8 cellular contexts compared by ENCODE assay signal in genomic region chr11:44728085-44728410, GRCh38. TPM values are rescaled to one million over a fixed set of nuclear protein-coding genes. Genes with fewer than 3 reads are reported as not detected.
DNase-seq lines count a peak whose midpoint lies in the region; ATAC-seq and TF ChIP-seq lines count a peak whose summit lies in the region.

No MANE protein-coding gene starts in this region.

- DNase-seq in heart right ventricle, result no peak
- DNase-seq in Right ventricle myocardium superior, result no peak
- DNase-seq in astrocyte of the cerebellum (ENCODE audit: low read depth), result no peak
- no peak for DNase-seq in upper lobe of right lung
- DNase-seq in stimulated activated CD4-positive, alpha-beta T cell treated with anti-CD3 and anti-CD28 coated beads, Interleukin-4, amount 100 ng/mL, for 1 hour, result no peak
- no peak for DNase-seq in dermis blood vessel endothelial cell
- no peak for DNase-seq in NCI-H524 treated with DMSO at 0.1 percent for 48 hours (lab: John Stamatoyannopoulos, UW)

- H3K4me1 ChIP-seq in heart right ventricle, result peaks cover 13 to 72% (median 63%) of the 10 kb centered on the region in 9 donors
- peaks cover 12% of the 10 kb centered on the region for H3K4me1 ChIP-seq in mononuclear cell (ENCODE audit: insufficient read depth, low read length)
- peaks cover 24% of the 10 kb centered on the region for H3K4me1 ChIP-seq in upper lobe of right lung

- H3K27ac ChIP-seq in heart right ventricle (peak overlapping the region in 9 of 10 donors; percentile 84 to 95 (median 93)), upper lobe of right lung (no peak overlapping the region)

- no peak for ATAC-seq in heart right ventricle
- ATAC-seq in Right ventricle myocardium superior (ENCODE audit: poor library complexity), result no peak
- no peak for ATAC-seq in upper lobe of right lung

- in situ Hi-C loops in astrocyte of the cerebellum (cut with HindIII; ENCODE audit: low sequenced_read_pairs), result loop anchor here (5.0 kb wide), 1 partner anchor 164 kb away; no protein-coding TSS in a partner anchor

- 2 to 3% methylated on average over 14 of the region's 14 CpGs for WGBS in heart right ventricle, 2 donors

- intact Hi-C loops in heart right ventricle (cut with DNase I), result loop anchor here (1.0 to 10.0 kb wide), 22 partner anchors 34 to 379 kb away; partner anchors contain the start of gene CD82 (in 1 of the 10)
- intact Hi-C loops in Right ventricle myocardium superior (cut with DNase I), result loop anchor here (5.0 kb wide), 4 partner anchors 49 to 184 kb away; no protein-coding TSS in a partner anchor
- intact Hi-C loops in upper lobe of right lung (cut with DNase I), result loop anchor here (5.0 kb wide), 1 partner anchor 164 kb away; no protein-coding TSS in a partner anchor

- H3K36me3 ChIP-seq in heart right ventricle (no peaks in the 10 kb centered on the region), upper lobe of right lung (no peaks in the 10 kb centered on the region)

- no peaks in the 10 kb centered on the region for H3K9me3 ChIP-seq in heart right ventricle
- no peaks in the 10 kb centered on the region for H3K9me3 ChIP-seq in mononuclear cell (ENCODE audit: low read depth, low read length)
- no peaks in the 10 kb centered on the region for H3K9me3 ChIP-seq in upper lobe of right lung

- peak overlapping the region; percentile 39 to 98 (median 84) for H3K4me3 ChIP-seq in heart right ventricle
- peak overlapping the region; percentile 40 for H3K4me3 ChIP-seq in astrocyte of the cerebellum (ENCODE audit: low read depth, low read length)
- H3K4me3 ChIP-seq in mononuclear cell (ENCODE audit: low read length), result peak overlapping the region; percentile 45
- H3K4me3 ChIP-seq in upper lobe of right lung, result peak overlapping the region; percentile 54

- TF ChIP-seq CTCF in heart right ventricle (IDR thresholded peaks at IDR 0.05), result peak in 2 of 9 donors; percentile 6 to 41
- TF ChIP-seq CTCF in astrocyte of the cerebellum (IDR thresholded peaks at IDR 0.05; ENCODE audit: low read depth, low read length, missing control alignments), result no peak
- TF ChIP-seq CTCF in upper lobe of right lung (IDR thresholded peaks at IDR 0.05), result peak; percentile 3

- H3K27me3 ChIP-seq in heart right ventricle (peaks cover 0 to 35% (median 0%) of the 10 kb centered on the region in 7 donors), mononuclear cell (ENCODE audit: insufficient read depth, low read length) (peaks cover 19% of the 10 kb centered on the region), upper lobe of right lung (peaks cover 10% of the 10 kb centered on the region)

RNA-seq across cellular contexts. Expression of gene TSPAN18, which starts 1.3 kb away (rescaled TPM):
- total RNA-seq in heart right ventricle (100 to 1,000 TPM in 4 of 10 donors, 10 to 100 TPM in 6; 74.2 to 140 (median 95.2) TPM), Right ventricle myocardium superior (99.7 TPM), mononuclear cell (8.5 TPM), upper lobe of right lung (46.4 TPM), dermis blood vessel endothelial cell (48.3 and 74.5 TPM in 2 replicates)
- polyA plus RNA-seq in heart right ventricle, result 10 to 100 TPM; 37.7 to 42.6 TPM
